In the genomic region with DNA sequence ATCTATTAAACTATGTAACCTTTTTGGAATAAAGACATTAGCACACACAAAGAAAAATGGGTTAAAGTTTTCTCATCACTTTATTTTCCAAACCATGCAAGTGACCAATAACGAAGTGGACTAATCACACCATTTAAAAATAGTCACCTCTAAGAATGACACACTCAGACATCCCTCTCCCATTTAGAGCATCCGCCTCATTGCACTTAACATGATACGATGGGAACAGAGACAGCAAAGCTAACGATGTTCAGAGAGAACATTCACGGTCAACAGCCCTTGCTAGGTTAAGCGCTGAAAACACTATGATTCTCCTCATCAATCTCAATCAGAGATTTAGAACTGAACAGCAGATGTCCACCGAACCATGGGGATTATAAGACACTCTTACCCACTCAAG, we compare ENCODE assay signal across 26 cellular contexts. TPM values are rescaled to one million over a fixed set of nuclear protein-coding genes. Genes with fewer than 3 reads are reported as not detected.
DNase-seq lines count a peak whose midpoint lies in the region; ATAC-seq, FAIRE-seq and TF ChIP-seq lines count a peak whose summit lies in the region.
"Had no signal": no experiment of that assay in that cellular context is flagged by ENCODE, and none has a peak within 500 bp of the region (broad histone marks: within the 10 kb centered on the region; RNA-seq: fewer than 3 reads in every experiment).

No MANE protein-coding gene starts in this region.

- peaks cover 0 to 64% (median 19%) of the 10 kb centered on the region in 3 donors for H3K36me3 Mint-ChIP-seq in CD8-positive, alpha-beta memory T cell
- H3K36me3 Mint-ChIP-seq in T-cell: peaks cover 47% of the 10 kb centered on the region
- peaks cover 52% of the 10 kb centered on the region for H3K36me3 Mint-ChIP-seq in nephron progenitor cell (ENCODE audit: low read depth)
- peaks cover 15% of the 10 kb centered on the region for H3K36me3 Mint-ChIP-seq in stimulated activated effector memory CD8-positive, alpha-beta T cell treated with anti-CD3 and anti-CD28 coated beads, Interleukin-12 subunit alpha, Interleukin-12 subunit beta, amount 100 ng/mL, for 72 hours

- H3K9me3 ChIP-seq in CD8-positive, alpha-beta memory T cell (ENCODE audit: low read length): no peaks in the 10 kb centered on the region
- H3K9me3 ChIP-seq: esophagus muscularis mucosa, heart right ventricle, SJSA1, thoracic aorta, uterus had no signal

- POLR2A ChIA-PET in CD8-positive, alpha-beta memory T cell (lab: Charles Lee): no interaction called here
- POLR2A ChIA-PET in T-cell (lab: Charles Lee): interaction anchor here in 1 of 2 donors (0.6 to 1.3 kb wide), 2 partner anchors 26 to 633 kb away, joined by 3 to 4 read pairs; no protein-coding TSS in a partner anchor

- peaks cover 70 to 96% (median 82%) of the 10 kb centered on the region in 3 donors for H3K4me1 Mint-ChIP-seq in CD8-positive, alpha-beta memory T cell
- H3K4me1 Mint-ChIP-seq in T-cell: peaks cover 82 to 87% (median 83%) of the 10 kb centered on the region in 3 donors
- H3K4me1 Mint-ChIP-seq in nephron progenitor cell: peaks cover 68% of the 10 kb centered on the region
- H3K4me1 Mint-ChIP-seq in stimulated activated effector memory CD8-positive, alpha-beta T cell treated with anti-CD3 and anti-CD28 coated beads, Interleukin-12 subunit alpha, Interleukin-12 subunit beta, amount 100 ng/mL, for 72 hours: peaks cover 64% of the 10 kb centered on the region

- no peak for TF ChIP-seq POLR2A in GM12891 (IDR thresholded peaks at IDR 0.05; ENCODE audit: low read depth, low read length)

- no peak overlapping the region for H3K27ac ChIP-seq in CD8-positive, alpha-beta memory T cell (ENCODE audit: low read depth, low read length)
- H3K27ac ChIP-seq: esophagus muscularis mucosa, foreskin keratinocyte, heart right ventricle, SJSA1, thoracic aorta, uterus had no signal

- no peaks in the 10 kb centered on the region for H3K9me3 Mint-ChIP-seq in CD8-positive, alpha-beta memory T cell
- H3K9me3 Mint-ChIP-seq in T-cell (no peaks in the 10 kb centered on the region), nephron progenitor cell (no peaks in the 10 kb centered on the region)
- no peaks in the 10 kb centered on the region for H3K9me3 Mint-ChIP-seq in stimulated activated effector memory CD8-positive, alpha-beta T cell treated with anti-CD3 and anti-CD28 coated beads, Interleukin-12 subunit alpha, Interleukin-12 subunit beta, amount 100 ng/mL, for 72 hours
- H3K9me3 Mint-ChIP-seq: activated naive CD8-positive, alpha-beta T cell treated with anti-CD3 and anti-CD28 coated beads, Interleukin-2, amount 50 U/mL, for 24 hours; CD8-positive, alpha-beta T cell; dendritic cell treated with granulocyte-macrophage colony-stimulating factor and Interleukin-4, amounts not matched to agents 40 ng/mL and 50 ng/mL, for 4 days; endodermal cell; stimulated activated naive CD8-positive, alpha-beta T cell treated with anti-CD3 and anti-CD28 coated beads, Interleukin-15, Interleukin-2, amounts not matched to agents 100 ng/mL and 50 ng/mL, for 24 hours; T-helper 1 cell treated with Interleukin-12 subunit alpha and Interleukin-12 subunit beta and Interleukin-4 antibody, amounts not matched to agents 30 μg/mL and 1 μg/mL, for 36 hours had no signal

- no peak for TF ChIP-seq CTCF in nephron progenitor cell (IDR thresholded peaks at IDR 0.05)

- no peak overlapping the region for H3K4me3 Mint-ChIP-seq in CD8-positive, alpha-beta memory T cell
- H3K4me3 Mint-ChIP-seq in T-cell: no peak overlapping the region
- no peak overlapping the region for H3K4me3 Mint-ChIP-seq in nephron progenitor cell
- no peak overlapping the region for H3K4me3 Mint-ChIP-seq in stimulated activated effector memory CD8-positive, alpha-beta T cell treated with anti-CD3 and anti-CD28 coated beads, Interleukin-12 subunit alpha, Interleukin-12 subunit beta, amount 100 ng/mL, for 72 hours
- H3K4me3 Mint-ChIP-seq: activated naive CD8-positive, alpha-beta T cell treated with anti-CD3 and anti-CD28 coated beads, Interleukin-2, amount 50 U/mL, for 24 hours; CD8-positive, alpha-beta T cell; dendritic cell treated with granulocyte-macrophage colony-stimulating factor and Interleukin-4, amounts not matched to agents 40 ng/mL and 50 ng/mL, for 4 days; endodermal cell; stimulated activated naive CD8-positive, alpha-beta T cell treated with anti-CD3 and anti-CD28 coated beads, Interleukin-15, Interleukin-2, amounts not matched to agents 100 ng/mL and 50 ng/mL, for 24 hours; T-helper 1 cell treated with Interleukin-12 subunit alpha and Interleukin-12 subunit beta and Interleukin-4 antibody, amounts not matched to agents 30 μg/mL and 1 μg/mL, for 36 hours had no signal

- no peak for DNase-seq in CD8-positive, alpha-beta memory T cell
- DNase-seq in GM12891 (ENCODE audit: insufficient read length, low spot score) (no peak), T-cell (no peak), nephron progenitor cell (no peak), AG20443 (ENCODE audit: low spot score) (no peak), SIG-M5 (lab: John Stamatoyannopoulos, UW) (no peak)
- no peak for DNase-seq in stimulated activated effector memory CD8-positive, alpha-beta T cell treated with anti-CD3 and anti-CD28 coated beads, Interleukin-12 subunit alpha, Interleukin-12 subunit beta, amount 100 ng/mL, for 72 hours (ENCODE audit: low spot score in 2 of 2)
- DNase-seq: activated CD4-positive, alpha-beta T cell treated with anti-CD3 and anti-CD28 coated beads for 4 hours; activated naive CD8-positive, alpha-beta T cell treated with anti-CD3 and anti-CD28 coated beads, Interleukin-2, amount 50 U/mL, for 24 hours; activated T-cell treated with anti-CD3 and anti-CD28 coated beads for 4 hours; CD8-positive, alpha-beta T cell; central memory CD4-positive, alpha-beta T cell; endodermal cell; foreskin keratinocyte; heart right ventricle; KBM-7; NCI-H1417 treated with DMSO at 0.1 percent for 48 hours; uterus had no signal

- peak; percentile 45 for FAIRE-seq in GM12891 (lab: Jason Lieb, UNC)

- peak overlapping the region in 5 of 8 donors; percentile 17 to 91 (median 54) for H3K27ac Mint-ChIP-seq in CD8-positive, alpha-beta memory T cell
- H3K27ac Mint-ChIP-seq in T-cell (peak overlapping the region; percentile 33 to 40), nephron progenitor cell (peak overlapping the region; percentile 90)
- H3K27ac Mint-ChIP-seq in stimulated activated effector memory CD8-positive, alpha-beta T cell treated with anti-CD3 and anti-CD28 coated beads, Interleukin-12 subunit alpha, Interleukin-12 subunit beta, amount 100 ng/mL, for 72 hours: no peak overlapping the region
- H3K27ac Mint-ChIP-seq: activated naive CD8-positive, alpha-beta T cell treated with anti-CD3 and anti-CD28 coated beads, Interleukin-2, amount 50 U/mL, for 24 hours; dendritic cell treated with granulocyte-macrophage colony-stimulating factor and Interleukin-4, amounts not matched to agents 40 ng/mL and 50 ng/mL, for 4 days; endodermal cell; progenitor cell of endocrine pancreas; T-helper 1 cell treated with Interleukin-12 subunit alpha and Interleukin-12 subunit beta and Interleukin-4 antibody, amounts not matched to agents 30 μg/mL and 1 μg/mL, for 36 hours had no signal

- H3K36me3 ChIP-seq in CD8-positive, alpha-beta memory T cell (ENCODE audit: insufficient read depth, low read length): no peaks in the 10 kb centered on the region
- H3K36me3 ChIP-seq: thoracic aorta, uterus had no signal

- H3K27me3 Mint-ChIP-seq in CD8-positive, alpha-beta memory T cell: peaks cover 0 to 2% of the 10 kb centered on the region in 2 donors
- H3K27me3 Mint-ChIP-seq in T-cell (no peaks in the 10 kb centered on the region), nephron progenitor cell (ENCODE audit: low read depth, poor library complexity) (no peaks in the 10 kb centered on the region)
- H3K27me3 Mint-ChIP-seq: activated naive CD8-positive, alpha-beta T cell treated with anti-CD3 and anti-CD28 coated beads, Interleukin-2, amount 50 U/mL, for 24 hours; dendritic cell treated with granulocyte-macrophage colony-stimulating factor and Interleukin-4, amounts not matched to agents 40 ng/mL and 50 ng/mL, for 4 days; stimulated activated naive CD8-positive, alpha-beta T cell treated with anti-CD3 and anti-CD28 coated beads, Interleukin-15, Interleukin-2, amounts not matched to agents 100 ng/mL and 50 ng/mL, for 24 hours had no signal

- CTCF ChIA-PET in CD8-positive, alpha-beta memory T cell (lab: Charles Lee): interaction anchor here (1.0 to 12.2 kb wide), 5 partner anchors 9 to 63 kb away, joined by 3 to 122 read pairs (median 4); no protein-coding TSS in a partner anchor
- CTCF ChIA-PET in T-cell (lab: Charles Lee): interaction anchor here (0.6 to 5.7 kb wide), 5 partner anchors 17 to 480 kb away, joined by 3 to 57 read pairs (median 7); no protein-coding TSS in a partner anchor

- no peak overlapping the region for H3K4me3 ChIP-seq in CD8-positive, alpha-beta memory T cell (ENCODE audit: low read length)
- H3K4me3 ChIP-seq: esophagus muscularis mucosa, heart right ventricle, SJSA1, thoracic aorta, uterus had no signal

- peaks cover 51% of the 10 kb centered on the region for H3K4me1 ChIP-seq in CD8-positive, alpha-beta memory T cell (ENCODE audit: insufficient read depth, low read length)
- H3K4me1 ChIP-seq: foreskin keratinocyte had no signal

- no peak for ATAC-seq in T-cell (replicated peaks in 1 of 4)
- no peak for ATAC-seq in stimulated activated effector memory CD8-positive, alpha-beta T cell treated with anti-CD3 and anti-CD28 coated beads, Interleukin-12 subunit alpha, Interleukin-12 subunit beta, amount 100 ng/mL, for 72 hours
- ATAC-seq: activated naive CD8-positive, alpha-beta T cell treated with anti-CD3 and anti-CD28 coated beads, Interleukin-2, amount 50 U/mL, for 24 hours; CD8-positive, alpha-beta T cell; foreskin keratinocyte; HCT116; heart right ventricle had no signal

- no peaks in the 10 kb centered on the region for H3K27me3 ChIP-seq in CD8-positive, alpha-beta memory T cell (ENCODE audit: insufficient read depth, low read length, poor library complexity, severe bottlenecking)
- H3K27me3 ChIP-seq: esophagus muscularis mucosa, foreskin keratinocyte, heart right ventricle, SJSA1, uterus had no signal

TF ChIP-seq in GM12891, 5 proteins besides CTCF, POLR2A, EP300 and RAD21:
- TF ChIP-seq TAF1 (IDR thresholded peaks at IDR 0.05; ENCODE audit: low read depth, low read length) (no peak), PAX5 (IDR thresholded peaks at IDR 0.05; ENCODE audit: insufficient read depth, low read length, severe bottlenecking) (no peak), SPI1 (IDR thresholded peaks at IDR 0.05; ENCODE audit: low read depth, low read length) (no peak), POLR2AphosphoS5 (IDR thresholded peaks at IDR 0.05; ENCODE audit: low read depth, low read length) (no peak), POU2F2 (IDR thresholded peaks at IDR 0.05; ENCODE audit: low read depth, low read length) (no peak)

RNA-seq across cellular contexts. Expression of a gene that starts 35.8 kb away (rescaled TPM):
- total RNA-seq in CD8-positive, alpha-beta memory T cell: 10 to 100 TPM; 73.8 to 77.8 TPM
- 64.3 TPM for polyA plus RNA-seq in CD8-positive, alpha-beta memory T cell
- polyA plus RNA-seq in GM12891 (2012; ENCODE audit: low read depth, missing spikeins): 41.6 TPM
- 100 to 1,000 TPM in 3 of 5 donors, 10 to 100 TPM in 2; 92.8 to 141 (median 106) TPM for total RNA-seq in T-cell
